Comparison of ENCODE assay signal across 24 cellular contexts in genomic region chr22:45848904-45849303, GRCh38.
"Had no signal": no experiment of that assay in that cellular context is flagged by ENCODE, and none has a peak within 500 bp of the region (broad histone marks: within the 10 kb centered on the region; RNA-seq: fewer than 3 reads in every experiment).

No MANE protein-coding gene starts in this region.

- H3K27ac Mint-ChIP-seq: mesothelial cell of epicardium; naive thymus-derived CD8-positive, alpha-beta T cell had no signal

- H3K27me3 ChIP-seq: colonic mucosa, dorsolateral prefrontal cortex, esophagus squamous epithelium, gastrocnemius medialis, heart right ventricle, left lung had no signal

- DNase-seq: colonic mucosa; dermis blood vessel endothelial cell; dorsolateral prefrontal cortex; effector CD4-positive, alpha-beta T cell; effector memory CD4-positive, alpha-beta T cell; esophagus squamous epithelium; foreskin fibroblast; foreskin melanocyte; gastrocnemius medialis; glutamatergic neuron; heart right ventricle; hippocampal formation; left cardiac atrium; left lung; left ventricle myocardium superior; lower lobe of right lung; mesenchymal stem cell; mucosa of descending colon; naive B cell; naive thymus-derived CD8-positive, alpha-beta T cell had no signal

- H3K36me3 ChIP-seq: colonic mucosa had no signal

- H3K4me3 Mint-ChIP-seq: mesothelial cell of epicardium; naive B cell; naive thymus-derived CD8-positive, alpha-beta T cell had no signal

- H3K4me3 ChIP-seq: colonic mucosa, dorsolateral prefrontal cortex, esophagus squamous epithelium, gastrocnemius medialis, heart right ventricle, left lung, lower lobe of right lung, mucosa of descending colon had no signal

- H3K27me3 Mint-ChIP-seq: naive B cell; naive thymus-derived CD8-positive, alpha-beta T cell had no signal

- ATAC-seq: gastrocnemius medialis; heart right ventricle; left cardiac atrium; left lung; left ventricle myocardium superior; lower lobe of right lung; mucosa of descending colon; naive thymus-derived CD8-positive, alpha-beta T cell had no signal

- H3K27ac ChIP-seq: colonic mucosa, dorsolateral prefrontal cortex, esophagus squamous epithelium, gastrocnemius medialis, heart right ventricle, left lung, lower lobe of right lung had no signal

- H3K9me3 ChIP-seq: lower lobe of right lung had no signal

- FAIRE-seq: endothelial cell of umbilical vein, islet of Langerhans, keratinocyte had no signal

- H3K4me1 ChIP-seq: colonic mucosa, gastrocnemius medialis, heart right ventricle, left lung, lower lobe of right lung had no signal
